ENCODE assay signal across 8 cellular contexts in the genomic region with DNA sequence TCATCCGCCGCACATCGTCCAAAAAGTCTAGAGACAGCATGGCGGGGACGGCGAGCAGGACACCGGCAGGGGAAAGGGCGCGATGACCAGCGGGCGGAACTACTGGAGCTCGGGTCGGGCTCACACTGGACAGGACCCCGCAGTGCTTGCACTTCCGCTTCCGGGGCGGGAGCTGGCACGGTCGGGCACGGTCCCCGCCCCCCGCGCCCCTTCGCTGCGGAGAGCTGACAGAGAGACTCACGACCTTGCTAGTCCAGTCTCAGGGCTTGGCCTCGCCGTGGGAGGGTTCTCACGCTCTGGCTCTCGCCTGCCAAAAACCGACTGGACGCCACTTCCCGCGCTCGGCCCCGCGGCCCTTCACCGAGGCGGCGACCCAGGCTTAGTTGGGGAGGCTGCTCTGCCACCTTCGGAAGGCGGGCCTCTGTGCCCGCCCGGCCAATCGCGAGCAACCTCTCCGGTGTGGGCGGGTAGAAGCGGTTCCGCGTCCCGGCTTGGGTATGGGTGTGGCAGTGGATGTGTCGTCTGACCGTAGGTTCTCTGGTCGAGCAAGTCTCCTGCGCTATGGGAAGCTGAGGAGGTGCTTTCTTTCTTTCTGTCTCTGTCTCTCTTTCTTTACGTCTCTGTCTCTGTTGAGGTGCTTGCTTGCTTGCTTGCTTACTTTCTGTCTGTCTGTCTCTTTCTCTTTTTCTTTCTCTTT. TPM values are rescaled to one million over a fixed set of nuclear protein-coding genes. Genes with fewer than 3 reads are reported as not detected.
DNase-seq lines count a peak whose midpoint lies in the region; FAIRE-seq and TF ChIP-seq lines count a peak whose summit lies in the region.

Gene SEC11A (minus strand): TSS at position 104 of the 697 bp plus-strand sequence. CDS start 64 bp downstream, at position 40.

- no peak for TF ChIP-seq CTCF in Loucy (conservative IDR thresholded peaks at IDR 0.05; ENCODE audit: low read length)
- no peak for TF ChIP-seq CTCF in fibroblast of the aortic adventitia (IDR thresholded peaks at IDR 0.05; ENCODE audit: insufficient read depth, low read length)
- TF ChIP-seq CTCF in nephron (IDR thresholded peaks at IDR 0.05; ENCODE audit: unreplicated experiment in 3 of 3), result no peak

- no peaks in the 10 kb centered on the region for H3K27me3 Mint-ChIP-seq in nephron (ENCODE audit: low read depth)
- H3K27me3 Mint-ChIP-seq in stimulated activated naive CD8-positive, alpha-beta T cell treated with anti-CD3 and anti-CD28 coated beads, Interleukin-15, Interleukin-2, amounts not matched to agents 100 ng/mL and 50 ng/mL, for 24 hours, result no peaks in the 10 kb centered on the region

- peak within 1 kb of the TSS; percentile 75 to 96 (median 88) for H3K27ac Mint-ChIP-seq in nephron
- peak within 1 kb of the TSS; percentile 91 for H3K27ac Mint-ChIP-seq in stimulated activated naive CD8-positive, alpha-beta T cell treated with anti-CD3 and anti-CD28 coated beads, Interleukin-15, Interleukin-2, amounts not matched to agents 100 ng/mL and 50 ng/mL, for 24 hours

- DNase-seq in EL, result peak; percentile 96
- peak; percentile 82 for DNase-seq in H54 (ENCODE audit: insufficient read length, low spot score)
- peak; percentile 92 for DNase-seq in activated effector memory CD4-positive, alpha-beta T cell treated with Interleukin-2 at 50 U/mL for 16 hours
- DNase-seq in fibroblast of the aortic adventitia (ENCODE audit: low read depth), result peak; percentile 93

- H3K4me1 ChIP-seq in Loucy (ENCODE audit: insufficient read depth, low read length, poor library complexity, severe bottlenecking), result peaks cover 25% of the 10 kb centered on the region

- H2AFZ ChIP-seq in Loucy (ENCODE audit: low read length), result peak within 1 kb of the TSS; percentile 94

- TF ChIP-seq POLR2A in H54 (IDR thresholded peaks at IDR 0.05; ENCODE audit: low read depth, low read length) (peak; percentile 88), Raji (IDR thresholded peaks at IDR 0.05; ENCODE audit: insufficient read depth, low read depth, low read length) (peak; percentile 88)

- H3K9me3 ChIP-seq in Loucy (ENCODE audit: insufficient read depth, low read depth, low read length), result no peaks in the 10 kb centered on the region

- no peak for FAIRE-seq in H54 (lab: Jason Lieb, UNC)

- H3K9me2 ChIP-seq in Loucy (replicated peaks; ENCODE audit: low read depth, low read length), result no peaks in the 10 kb centered on the region

- peaks cover 5% of the 10 kb centered on the region for H3K36me3 Mint-ChIP-seq in nephron (ENCODE audit: low read depth)
- H3K36me3 Mint-ChIP-seq in stimulated activated naive CD8-positive, alpha-beta T cell treated with anti-CD3 and anti-CD28 coated beads, Interleukin-15, Interleukin-2, amounts not matched to agents 100 ng/mL and 50 ng/mL, for 24 hours (ENCODE audit: low read depth), result peaks cover 14% of the 10 kb centered on the region

- H3K4me3 ChIP-seq in Loucy (ENCODE audit: low read length, poor library complexity, severe bottlenecking) (peak within 1 kb of the TSS; percentile 91), fibroblast of the aortic adventitia (ENCODE audit: low read depth, low read length) (peak within 1 kb of the TSS; percentile 91)

- no peaks in the 10 kb centered on the region for H3F3A ChIP-seq in Loucy (ENCODE audit: low read depth)

- H3K36me3 ChIP-seq in Loucy (ENCODE audit: insufficient read depth, low read length), result no peaks in the 10 kb centered on the region

- peak within 1 kb of the TSS; percentile 94 to 98 (median 95) for H3K4me3 Mint-ChIP-seq in nephron
- H3K4me3 Mint-ChIP-seq in stimulated activated naive CD8-positive, alpha-beta T cell treated with anti-CD3 and anti-CD28 coated beads, Interleukin-15, Interleukin-2, amounts not matched to agents 100 ng/mL and 50 ng/mL, for 24 hours, result peak within 1 kb of the TSS; percentile 93

- H3K4me1 Mint-ChIP-seq in nephron, result peaks cover 41% of the 10 kb centered on the region
- peaks cover 51% of the 10 kb centered on the region for H3K4me1 Mint-ChIP-seq in stimulated activated naive CD8-positive, alpha-beta T cell treated with anti-CD3 and anti-CD28 coated beads, Interleukin-15, Interleukin-2, amounts not matched to agents 100 ng/mL and 50 ng/mL, for 24 hours (ENCODE audit: low read depth)

- peaks cover 48% of the 10 kb centered on the region for H3K79me2 ChIP-seq in Loucy (ENCODE audit: insufficient read depth, low read length)

- H3K4me2 ChIP-seq in Loucy (ENCODE audit: low read depth, low read length, poor library complexity, severe bottlenecking), result peak within 1 kb of the TSS; percentile 87

- peaks cover 26% of the 10 kb centered on the region for H4K20me1 ChIP-seq in Loucy (ENCODE audit: insufficient read depth, low read length, poor library complexity, severe bottlenecking)

- H3K27me3 ChIP-seq in Loucy (ENCODE audit: insufficient read depth, low read length, poor library complexity, severe bottlenecking), result no peaks in the 10 kb centered on the region

- no peaks in the 10 kb centered on the region for H3K9me3 Mint-ChIP-seq in nephron
- no peaks in the 10 kb centered on the region for H3K9me3 Mint-ChIP-seq in stimulated activated naive CD8-positive, alpha-beta T cell treated with anti-CD3 and anti-CD28 coated beads, Interleukin-15, Interleukin-2, amounts not matched to agents 100 ng/mL and 50 ng/mL, for 24 hours

- H3K9ac ChIP-seq in Loucy (ENCODE audit: low read depth, low read length, poor library complexity, severe bottlenecking), result peak within 1 kb of the TSS; percentile 92

RNA-seq across cellular contexts. Expression of gene SEC11A, which starts in this region (rescaled TPM):
- 292 and 299 TPM in 2 replicates for total RNA-seq in fibroblast of the aortic adventitia (ENCODE audit: low replicate concordance)

Comparison
In these comparisons a context has a peak if more than half of its experiments do, and no peak if none do; other contexts are left out.
1. Peak in every context shown above with its lines: DNase-seq and H3K4me3 ChIP-seq.